Comparison of ENCODE assay signal across 8 cellular contexts in the genomic region with DNA sequence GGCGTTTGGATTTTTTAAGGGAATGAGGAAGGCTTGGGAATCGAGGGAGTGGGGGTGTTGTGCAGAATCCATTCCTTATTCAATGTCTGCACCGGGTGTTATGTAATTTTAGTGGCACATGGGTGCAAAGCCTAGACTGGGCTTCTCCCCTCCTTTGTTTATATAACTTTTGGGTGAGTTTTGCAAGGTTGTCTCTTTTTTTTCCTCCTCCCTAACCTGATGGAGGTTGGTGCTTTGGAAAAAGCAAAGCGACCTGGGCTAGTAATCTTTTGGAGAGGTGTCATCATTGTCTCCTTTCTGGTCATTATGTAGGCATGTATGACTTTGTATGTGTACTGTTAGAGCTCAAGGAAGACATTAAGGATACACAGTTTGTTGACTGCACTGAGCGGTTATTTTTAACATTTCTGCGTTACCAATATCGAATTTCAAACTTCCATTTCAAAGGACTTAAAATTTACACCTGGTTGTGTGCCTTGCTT. TPM values are rescaled to one million over a fixed set of nuclear protein-coding genes. Genes with fewer than 3 reads are reported as not detected.
DNase-seq lines count a peak whose midpoint lies in the region; ATAC-seq and FAIRE-seq lines count a peak whose summit lies in the region.

No MANE protein-coding gene starts in this region.

- peak overlapping the region; percentile 99 to 100 for H3K4me3 Mint-ChIP-seq in activated T-cell treated with anti-CD3 and anti-CD28 coated beads, Interleukin-2, amount 50 U/mL, for 72 hours
- peak overlapping the region; percentile 98 for H3K4me3 Mint-ChIP-seq in activated T-helper 17 cell treated with anti-CD3 and anti-CD28 coated beads, Interleukin-2, amount 50 U/mL, for 72 hours

- no peak for ATAC-seq in activated T-cell treated with anti-CD3 and anti-CD28 coated beads, Interleukin-2, amount 50 U/mL, for 72 hours (replicated peaks in 1 of 2)
- no peak for ATAC-seq in activated T-helper 17 cell treated with anti-CD3 and anti-CD28 coated beads, Interleukin-2, amount 50 U/mL, for 72 hours (replicated peaks)
- no peak for ATAC-seq in GM19035 (IDR thresholded peaks at IDR 0.05; ENCODE audit: unreplicated experiment)

- no peaks in the 10 kb centered on the region for H3K27me3 Mint-ChIP-seq in activated T-cell treated with anti-CD3 and anti-CD28 coated beads, Interleukin-2, amount 50 U/mL, for 72 hours (ENCODE audit: low read depth)
- H3K27me3 Mint-ChIP-seq in activated T-helper 17 cell treated with anti-CD3 and anti-CD28 coated beads, Interleukin-2, amount 50 U/mL, for 72 hours: no peaks in the 10 kb centered on the region

- H3K27ac Mint-ChIP-seq in activated T-cell treated with anti-CD3 and anti-CD28 coated beads, Interleukin-2, amount 50 U/mL, for 72 hours: peak overlapping the region; percentile 59
- H3K27ac Mint-ChIP-seq in activated T-helper 17 cell treated with anti-CD3 and anti-CD28 coated beads, Interleukin-2, amount 50 U/mL, for 72 hours: peak overlapping the region; percentile 95

- H3K9me3 Mint-ChIP-seq in activated T-cell treated with anti-CD3 and anti-CD28 coated beads, Interleukin-2, amount 50 U/mL, for 72 hours: no peaks in the 10 kb centered on the region
- no peaks in the 10 kb centered on the region for H3K9me3 Mint-ChIP-seq in activated T-helper 17 cell treated with anti-CD3 and anti-CD28 coated beads, Interleukin-2, amount 50 U/mL, for 72 hours

- no peak for DNase-seq in activated T-cell treated with anti-CD3 and anti-CD28 coated beads, Interleukin-2, amount 50 U/mL, for 72 hours
- DNase-seq in activated T-cell treated with anti-CD3 and anti-CD28 coated beads, Interleukin-2, amount 50 U/mL, for 1 hour: no peak
- peak in 2 of 49 donors; percentile 48 to 56 for DNase-seq in substantia nigra (lab: John Stamatoyannopoulos, UW)
- DNase-seq in DMS114 treated with DMSO at 0.1 percent for 48 hours (lab: John Stamatoyannopoulos, UW; ENCODE audit: unreplicated experiment): no peak
- no peak for DNase-seq in NCI-H2081 (lab: John Stamatoyannopoulos, UW)

- peaks cover 61% of the 10 kb centered on the region for H3K4me1 Mint-ChIP-seq in activated T-cell treated with anti-CD3 and anti-CD28 coated beads, Interleukin-2, amount 50 U/mL, for 72 hours (ENCODE audit: low read depth)
- H3K4me1 Mint-ChIP-seq in activated T-helper 17 cell treated with anti-CD3 and anti-CD28 coated beads, Interleukin-2, amount 50 U/mL, for 72 hours: peaks cover 36% of the 10 kb centered on the region

- H3K27ac ChIP-seq in substantia nigra (ENCODE audit: low read depth, low read length, poor library complexity, severe bottlenecking): peak overlapping the region; percentile 94

- peak; percentile 45 for FAIRE-seq in islet of Langerhans (lab: Jason Lieb, UNC)

- peaks cover 4 to 10% of the 10 kb centered on the region in 2 donors for H3K36me3 Mint-ChIP-seq in activated T-cell treated with anti-CD3 and anti-CD28 coated beads, Interleukin-2, amount 50 U/mL, for 72 hours (ENCODE audit: insufficient read depth in 2 of 2)
- peaks cover 28% of the 10 kb centered on the region for H3K36me3 Mint-ChIP-seq in activated T-helper 17 cell treated with anti-CD3 and anti-CD28 coated beads, Interleukin-2, amount 50 U/mL, for 72 hours (ENCODE audit: low read depth)

RNA-seq across cellular contexts. Expression of a gene that starts 3.1 kb away (rescaled TPM):
- total RNA-seq in activated T-cell treated with anti-CD3 and anti-CD28 coated beads, Interleukin-2, amount 50 U/mL, for 72 hours: 100 to 1,000 TPM; 117 to 120 TPM
- total RNA-seq in activated T-helper 17 cell treated with anti-CD3 and anti-CD28 coated beads, Interleukin-2, amount 50 U/mL, for 72 hours: 100 to 1,000 TPM; 118 to 119 TPM
